Comparison of ENCODE assay signal across 8 cellular contexts in genomic region chr19:17555929-17556813, GRCh38. TPM values are rescaled to one million over a fixed set of nuclear protein-coding genes. Genes with fewer than 3 reads are reported as not detected.
DNase-seq lines count a peak whose midpoint lies in the region; ATAC-seq, FAIRE-seq and TF ChIP-seq lines count a peak whose summit lies in the region.

No MANE protein-coding gene starts in this region.

- no peaks in the 10 kb centered on the region for H3K9me3 Mint-ChIP-seq in CD4-positive, CD25-positive, alpha-beta regulatory T cell

- peaks cover 0 to 32% (median 10%) of the 10 kb centered on the region in 4 donors for H3K4me1 Mint-ChIP-seq in CD4-positive, CD25-positive, alpha-beta regulatory T cell

- TF ChIP-seq POLR2A in breast epithelium (IDR thresholded peaks at IDR 0.05) = no peak

- DNase-seq in CD4-positive, CD25-positive, alpha-beta regulatory T cell = peak in 2 of 3 donors; percentile 24 to 41
- DNase-seq in RPMI8226 (peak; percentile 87), breast epithelium (ENCODE audit: low spot score in 2 of 2) (no peak), keratinocyte (ENCODE audit: low read depth, low spot score) (no peak), T-helper 9 cell (no peak)

- peaks cover 19% of the 10 kb centered on the region for H3K4me1 ChIP-seq in CD4-positive, CD25-positive, alpha-beta regulatory T cell (ENCODE audit: control insufficient read depth, insufficient read depth, low read length, poor library complexity, severe bottlenecking)
- H3K4me1 ChIP-seq in breast epithelium = no peaks in the 10 kb centered on the region
- H3K4me1 ChIP-seq in keratinocyte (ENCODE audit: control insufficient read depth, extremely low read depth, insufficient read depth, low read length) = peaks cover 13% of the 10 kb centered on the region

- TF ChIP-seq CTCF in breast epithelium (IDR thresholded peaks at IDR 0.05) = no peak
- TF ChIP-seq CTCF in keratinocyte (optimal IDR thresholded peaks at IDR 0.05 in 1 of 3, IDR thresholded peaks at IDR 0.05 in 1 of 3, conservative IDR thresholded peaks at IDR 0.05 in 1 of 3; ENCODE audit: extremely low read depth in 1 of 3, insufficient read depth in 2 of 3, low read length in 3 of 3) = peak in 2 of 3 experiments; percentile 1 to 23

- H3K36me3 ChIP-seq in CD4-positive, CD25-positive, alpha-beta regulatory T cell (ENCODE audit: control insufficient read depth, insufficient read depth, low read length) = peaks cover 19% of the 10 kb centered on the region
- H3K36me3 ChIP-seq in breast epithelium (no peaks in the 10 kb centered on the region), keratinocyte (ENCODE audit: control insufficient read depth in 2 of 2, extremely low read depth in 1 of 2, insufficient read depth in 2 of 2, low read length in 2 of 2) (peaks cover 15 to 17% of the 10 kb centered on the region in 2 experiments)

- no peak for FAIRE-seq in keratinocyte (lab: Jason Lieb, UNC)

- no peaks in the 10 kb centered on the region for H3K9me3 ChIP-seq in CD4-positive, CD25-positive, alpha-beta regulatory T cell (ENCODE audit: control insufficient read depth in 2 of 2, low read length in 2 of 2)
- no peaks in the 10 kb centered on the region for H3K9me3 ChIP-seq in breast epithelium
- H3K9me3 ChIP-seq in keratinocyte (ENCODE audit: control insufficient read depth, low read depth, low read length) = no peaks in the 10 kb centered on the region

- H3K36me3 Mint-ChIP-seq in CD4-positive, CD25-positive, alpha-beta regulatory T cell = peaks cover 9% of the 10 kb centered on the region

- peak overlapping the region; percentile 82 for H2AFZ ChIP-seq in keratinocyte (ENCODE audit: control insufficient read depth, low read length)

- H3K9ac ChIP-seq in keratinocyte (ENCODE audit: control insufficient read depth, extremely low read depth, insufficient read depth, low read length) = peak overlapping the region; percentile 85

- H3K27ac Mint-ChIP-seq in CD4-positive, CD25-positive, alpha-beta regulatory T cell = peak overlapping the region; percentile 20 to 74 (median 43)

- H3K9me1 ChIP-seq in keratinocyte (ENCODE audit: control insufficient read depth, extremely low read depth, insufficient read depth, low read length) = no peaks in the 10 kb centered on the region

- dilution Hi-C loops in keratinocyte (cut with MboI; ENCODE audit: extremely low pct_ligation_motif_present, low sequenced_read_pairs) = no loop called here

- H3K4me2 ChIP-seq in keratinocyte (ENCODE audit: control insufficient read depth, extremely low read depth, insufficient read depth, low read depth, low read length) = peak overlapping the region; percentile 77

- H3K27me3 Mint-ChIP-seq in CD4-positive, CD25-positive, alpha-beta regulatory T cell = peaks cover 4% of the 10 kb centered on the region

- peak overlapping the region; percentile 18 for H3K27ac ChIP-seq in CD4-positive, CD25-positive, alpha-beta regulatory T cell (ENCODE audit: insufficient read depth, low read length, poor library complexity, severe bottlenecking)
- peak overlapping the region; percentile 79 to 86 for H3K27ac ChIP-seq in breast epithelium
- peak overlapping the region; percentile 56 for H3K27ac ChIP-seq in keratinocyte (ENCODE audit: control insufficient read depth, insufficient read depth, low read length)
- H3K27ac ChIP-seq in skin epidermis = peak overlapping the region; percentile 79 to 94 (median 90)

- H3K27me3 ChIP-seq in CD4-positive, CD25-positive, alpha-beta regulatory T cell (ENCODE audit: control insufficient read depth, insufficient read depth, low read length) = no peaks in the 10 kb centered on the region
- H3K27me3 ChIP-seq in breast epithelium = no peaks in the 10 kb centered on the region
- no peaks in the 10 kb centered on the region for H3K27me3 ChIP-seq in keratinocyte (ENCODE audit: control insufficient read depth, extremely low read depth, insufficient read depth, low read length)

- peak in 1 of 2 donors; percentile 5 for ATAC-seq in CD4-positive, CD25-positive, alpha-beta regulatory T cell (ENCODE audit: low read depth in 2 of 2)
- ATAC-seq in GM19023 (IDR thresholded peaks at IDR 0.05; ENCODE audit: unreplicated experiment) = peak; percentile 35
- peak; percentile 31 for ATAC-seq in HG03196 (IDR thresholded peaks at IDR 0.05; ENCODE audit: unreplicated experiment)

- peak overlapping the region; percentile 85 to 89 (median 88) for H3K4me3 Mint-ChIP-seq in CD4-positive, CD25-positive, alpha-beta regulatory T cell

- H4K20me1 ChIP-seq in keratinocyte (ENCODE audit: control insufficient read depth, extremely low read depth, insufficient read depth, low read length) = no peaks in the 10 kb centered on the region

- peaks cover 25% of the 10 kb centered on the region for H3K79me2 ChIP-seq in keratinocyte (ENCODE audit: control insufficient read depth, insufficient read depth, low read length)

- peak overlapping the region; percentile 62 for H3K4me3 ChIP-seq in CD4-positive, CD25-positive, alpha-beta regulatory T cell (ENCODE audit: low read depth, low read length)
- H3K4me3 ChIP-seq in breast epithelium (peak overlapping the region; percentile 90 to 95 (median 95)), keratinocyte (ENCODE audit: control insufficient read depth in 2 of 3, extremely low read depth in 1 of 3, insufficient read depth in 2 of 3, low read depth in 1 of 3, low read length in 3 of 3) (peak overlapping the region; percentile 88 to 99 (median 96)), skin epidermis (peak overlapping the region; percentile 68 to 96 (median 82))

- intact Hi-C loops in breast epithelium (cut with DNase I; ENCODE audit: low total_unique reads) = no loop called here

RNA-seq across cellular contexts. Expression of gene COLGALT1, which starts 0.7 kb away (rescaled TPM):
- 40.6 TPM for total RNA-seq in CD4-positive, CD25-positive, alpha-beta regulatory T cell
- 10 to 100 TPM; 17.1 to 18.9 (median 17.8) TPM for polyA plus RNA-seq in CD4-positive, CD25-positive, alpha-beta regulatory T cell
- 10 to 100 TPM; 45.1 to 99.9 (median 57.0) TPM for total RNA-seq in breast epithelium
- 89.4 to 126 TPM (median 90.9 TPM) in 3 replicates for polyA plus RNA-seq in keratinocyte
- 11.8 TPM for polyA plus RNA-seq in keratinocyte (2011; ENCODE audit: low read depth)
- 42.5 and 49.8 TPM in 2 replicates for polyA plus RNA-seq in keratinocyte (2011; cell fraction: cytosol; rRNA removed)
- polyA plus RNA-seq in keratinocyte (2011; cell fraction: nucleus; rRNA removed) = 116 and 131 TPM in 2 replicates
- polyA plus RNA-seq in keratinocyte (2012; ENCODE audit: low replicate concordance) = 45.1 and 73.2 TPM in 2 replicates
- 141 to 280 TPM (median 191 TPM) in 3 replicates for polyA minus RNA-seq in keratinocyte
- polyA minus RNA-seq in keratinocyte (2011; cell fraction: cytosol; rRNA and poly(A)+ RNA removed) = 116 TPM
- polyA minus RNA-seq in keratinocyte (2011; cell fraction: nucleus; rRNA and poly(A)+ RNA removed) = 120 and 124 TPM in 2 replicates

RNA-seq across cellular contexts. Expression of gene PGLS, which starts 44.7 kb away (rescaled TPM):
- total RNA-seq in CD4-positive, CD25-positive, alpha-beta regulatory T cell = 49.9 TPM
- 10 to 100 TPM; 60.5 to 76.0 (median 63.8) TPM for polyA plus RNA-seq in CD4-positive, CD25-positive, alpha-beta regulatory T cell
- total RNA-seq in breast epithelium = 10 to 100 TPM; 62.2 to 89.8 (median 72.4) TPM
- 30.2 to 71.5 TPM (median 33.8 TPM) in 3 replicates for polyA plus RNA-seq in keratinocyte
- polyA plus RNA-seq in keratinocyte (2011; ENCODE audit: low read depth) = 20.0 TPM
- polyA plus RNA-seq in keratinocyte (2011; cell fraction: cytosol; rRNA removed) = 38.8 and 91.8 TPM in 2 replicates
- polyA plus RNA-seq in keratinocyte (2011; cell fraction: nucleus; rRNA removed) = 27.2 and 39.9 TPM in 2 replicates
- 66.1 and 69.7 TPM in 2 replicates for polyA plus RNA-seq in keratinocyte (2012; ENCODE audit: low replicate concordance)
- polyA minus RNA-seq in keratinocyte = 35.5 to 82.7 TPM (median 71.2 TPM) in 3 replicates
- polyA minus RNA-seq in keratinocyte (2011; cell fraction: cytosol; rRNA and poly(A)+ RNA removed) = 129 TPM
- polyA minus RNA-seq in keratinocyte (2011; cell fraction: nucleus; rRNA and poly(A)+ RNA removed) = 16.9 and 18.0 TPM in 2 replicates

Comparison
In these comparisons a context has a peak if more than half of its experiments do, and no peak if none do; other contexts are left out.
1. DNase-seq: peak in CD4-positive, CD25-positive, alpha-beta regulatory T cell (2 of 3) and RPMI8226 (single experiment); none in breast epithelium (0 of 2), keratinocyte (single experiment) and T-helper 9 cell (single experiment).
2. H3K27ac ChIP-seq: peak in every context shown above with its lines; median percentile 90 in skin epidermis; 82 in breast epithelium; 56 in keratinocyte; 18 in CD4-positive, CD25-positive, alpha-beta regulatory T cell.
3. CTCF ChIP-seq: peak in keratinocyte (2 of 3); none in breast epithelium (0 of 3).
4. Peak in every context shown above with its lines, with median percentiles within 50 percentile points of each other: H3K4me3 ChIP-seq.